1 cellular context compared by ENCODE assay signal in the genomic region with DNA sequence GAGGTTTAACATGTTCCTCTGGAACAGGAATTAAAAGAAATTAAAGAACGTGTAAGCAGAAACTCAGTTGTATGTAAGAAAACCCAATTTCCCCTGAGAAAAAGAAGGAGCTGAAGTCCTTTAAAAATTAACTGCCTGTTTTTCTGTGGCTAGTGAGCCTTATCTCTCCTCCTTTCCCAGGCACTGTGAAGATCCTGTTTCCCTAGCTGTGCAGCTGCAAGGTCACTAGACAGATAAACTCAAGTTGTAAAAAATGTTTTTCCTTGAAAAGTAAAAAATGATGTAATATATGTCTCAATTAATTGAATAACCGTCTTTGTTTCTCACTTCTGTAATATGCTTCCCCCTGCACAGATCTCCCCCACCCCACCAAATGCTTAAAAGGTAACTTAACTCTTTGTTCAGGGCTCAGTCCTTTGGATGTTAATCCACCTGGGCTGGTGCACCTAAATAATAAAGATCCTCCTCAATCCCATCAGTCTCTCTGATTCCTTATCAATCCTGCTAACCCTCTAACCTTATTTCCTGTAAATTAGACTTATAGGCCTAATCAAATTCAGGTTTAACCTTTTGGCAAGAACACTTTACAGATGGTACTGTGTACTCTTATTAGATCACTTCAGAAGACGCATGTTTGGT.
TF ChIP-seq lines count a peak whose summit lies in the region.

No MANE protein-coding gene starts in this region.

TF ChIP-seq in HEK293, 187 proteins besides CTCF, POLR2A, EP300 and RAD21:
- peak; percentile 54 for TF ChIP-seq SETDB1 (IDR thresholded peaks at IDR 0.05; ENCODE audit: insufficient read length, low read length)
